In genomic region chr15:44663410-44664272, GRCh38 we compare ENCODE assay signal across 1 cellular context.
TF ChIP-seq lines count a peak whose summit lies in the region.

A gene with protein sequence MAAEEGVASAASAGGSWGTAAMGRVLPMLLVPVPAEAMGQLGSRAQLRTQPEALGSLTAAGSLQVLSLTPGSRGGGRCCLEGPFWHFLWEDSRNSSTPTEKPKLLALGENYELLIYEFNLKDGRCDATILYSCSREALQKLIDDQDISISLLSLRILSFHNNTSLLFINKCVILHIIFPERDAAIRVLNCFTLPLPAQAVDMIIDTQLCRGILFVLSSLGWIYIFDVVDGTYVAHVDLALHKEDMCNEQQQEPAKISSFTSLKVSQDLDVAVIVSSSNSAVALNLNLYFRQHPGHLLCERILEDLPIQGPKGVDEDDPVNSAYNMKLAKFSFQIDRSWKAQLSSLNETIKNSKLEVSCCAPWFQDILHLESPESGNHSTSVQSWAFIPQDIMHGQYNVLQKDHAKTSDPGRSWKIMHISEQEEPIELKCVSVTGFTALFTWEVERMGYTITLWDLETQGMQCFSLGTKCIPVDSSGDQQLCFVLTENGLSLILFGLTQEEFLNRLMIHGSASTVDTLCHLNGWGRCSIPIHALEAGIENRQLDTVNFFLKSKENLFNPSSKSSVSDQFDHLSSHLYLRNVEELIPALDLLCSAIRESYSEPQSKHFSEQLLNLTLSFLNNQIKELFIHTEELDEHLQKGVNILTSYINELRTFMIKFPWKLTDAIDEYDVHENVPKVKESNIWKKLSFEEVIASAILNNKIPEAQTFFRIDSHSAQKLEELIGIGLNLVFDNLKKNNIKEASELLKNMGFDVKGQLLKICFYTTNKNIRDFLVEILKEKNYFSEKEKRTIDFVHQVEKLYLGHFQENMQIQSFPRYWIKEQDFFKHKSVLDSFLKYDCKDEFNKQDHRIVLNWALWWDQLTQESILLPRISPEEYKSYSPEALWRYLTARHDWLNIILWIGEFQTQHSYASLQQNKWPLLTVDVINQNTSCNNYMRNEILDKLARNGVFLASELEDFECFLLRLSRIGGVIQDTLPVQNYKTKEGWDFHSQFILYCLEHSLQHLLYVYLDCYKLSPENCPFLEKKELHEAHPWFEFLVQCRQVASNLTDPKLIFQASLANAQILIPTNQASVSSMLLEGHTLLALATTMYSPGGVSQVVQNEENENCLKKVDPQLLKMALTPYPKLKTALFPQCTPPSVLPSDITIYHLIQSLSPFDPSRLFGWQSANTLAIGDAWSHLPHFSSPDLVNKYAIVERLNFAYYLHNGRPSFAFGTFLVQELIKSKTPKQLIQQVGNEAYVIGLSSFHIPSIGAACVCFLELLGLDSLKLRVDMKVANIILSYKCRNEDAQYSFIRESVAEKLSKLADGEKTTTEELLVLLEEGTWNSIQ (N-terminal part only) (minus strand): TSS chr15:44663662. CDS start chr15:44663647, 15 bp downstream.

TF ChIP-seq in K562, 482 proteins besides CTCF, POLR2A, EP300 and RAD21 (continued from another document and continues in another):
- TF ChIP-seq, protein P1, sequence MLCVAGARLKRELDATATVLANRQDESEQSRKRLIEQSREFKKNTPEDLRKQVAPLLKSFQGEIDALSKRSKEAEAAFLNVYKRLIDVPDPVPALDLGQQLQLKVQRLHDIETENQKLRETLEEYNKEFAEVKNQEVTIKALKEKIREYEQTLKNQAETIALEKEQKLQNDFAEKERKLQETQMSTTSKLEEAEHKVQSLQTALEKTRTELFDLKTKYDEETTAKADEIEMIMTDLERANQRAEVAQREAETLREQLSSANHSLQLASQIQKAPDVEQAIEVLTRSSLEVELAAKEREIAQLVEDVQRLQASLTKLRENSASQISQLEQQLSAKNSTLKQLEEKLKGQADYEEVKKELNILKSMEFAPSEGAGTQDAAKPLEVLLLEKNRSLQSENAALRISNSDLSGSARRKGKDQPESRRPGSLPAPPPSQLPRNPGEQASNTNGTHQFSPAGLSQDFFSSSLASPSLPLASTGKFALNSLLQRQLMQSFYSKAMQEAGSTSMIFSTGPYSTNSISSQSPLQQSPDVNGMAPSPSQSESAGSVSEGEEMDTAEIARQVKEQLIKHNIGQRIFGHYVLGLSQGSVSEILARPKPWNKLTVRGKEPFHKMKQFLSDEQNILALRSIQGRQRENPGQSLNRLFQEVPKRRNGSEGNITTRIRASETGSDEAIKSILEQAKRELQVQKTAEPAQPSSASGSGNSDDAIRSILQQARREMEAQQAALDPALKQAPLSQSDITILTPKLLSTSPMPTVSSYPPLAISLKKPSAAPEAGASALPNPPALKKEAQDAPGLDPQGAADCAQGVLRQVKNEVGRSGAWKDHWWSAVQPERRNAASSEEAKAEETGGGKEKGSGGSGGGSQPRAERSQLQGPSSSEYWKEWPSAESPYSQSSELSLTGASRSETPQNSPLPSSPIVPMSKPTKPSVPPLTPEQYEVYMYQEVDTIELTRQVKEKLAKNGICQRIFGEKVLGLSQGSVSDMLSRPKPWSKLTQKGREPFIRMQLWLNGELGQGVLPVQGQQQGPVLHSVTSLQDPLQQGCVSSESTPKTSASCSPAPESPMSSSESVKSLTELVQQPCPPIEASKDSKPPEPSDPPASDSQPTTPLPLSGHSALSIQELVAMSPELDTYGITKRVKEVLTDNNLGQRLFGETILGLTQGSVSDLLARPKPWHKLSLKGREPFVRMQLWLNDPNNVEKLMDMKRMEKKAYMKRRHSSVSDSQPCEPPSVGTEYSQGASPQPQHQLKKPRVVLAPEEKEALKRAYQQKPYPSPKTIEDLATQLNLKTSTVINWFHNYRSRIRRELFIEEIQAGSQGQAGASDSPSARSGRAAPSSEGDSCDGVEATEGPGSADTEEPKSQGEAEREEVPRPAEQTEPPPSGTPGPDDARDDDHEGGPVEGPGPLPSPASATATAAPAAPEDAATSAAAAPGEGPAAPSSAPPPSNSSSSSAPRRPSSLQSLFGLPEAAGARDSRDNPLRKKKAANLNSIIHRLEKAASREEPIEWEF (CRISPR knock-in tag; IDR thresholded peaks at IDR 0.05), result peak; percentile 96
- no peak for TF ChIP-seq SMARCB1 (IDR thresholded peaks at IDR 0.05; ENCODE audit: insufficient read length, low read depth)
- TF ChIP-seq RNF219 (CRISPR knock-in tag; IDR thresholded peaks at IDR 0.05), result peak; percentile 49; the same call in 1 of the 2 replicates
- no peak for TF ChIP-seq ZNF121 (CRISPR knock-in tag; conservative IDR thresholded peaks at IDR 0.05)
- no peak for TF ChIP-seq ZNF146 (CRISPR knock-in tag; IDR thresholded peaks at IDR 0.05; ENCODE audit: unreplicated experiment)
- peak; percentile 96 for TF ChIP-seq SUPT5H (IDR thresholded peaks at IDR 0.05)
- TF ChIP-seq ZBTB33 (CRISPR knock-in tag; IDR thresholded peaks at IDR 0.05), result peak; percentile 96
- peak; percentile 50 for TF ChIP-seq ESRRA (IDR thresholded peaks at IDR 0.05; ENCODE audit: borderline replicate concordance, low read depth)
- TF ChIP-seq NFYB (IDR thresholded peaks at IDR 0.05; ENCODE audit: extremely low read depth, insufficient read length), result no peak
- TF ChIP-seq TCFL5 (CRISPR knock-in tag; conservative IDR thresholded peaks at IDR 0.05), result no peak
- no peak for TF ChIP-seq HNRNPUL1 (IDR thresholded peaks at IDR 0.05; ENCODE audit: low read length)
- peak; percentile 67; the same call in 1 of the 2 replicates for TF ChIP-seq ZNF449 (CRISPR knock-in tag; IDR thresholded peaks at IDR 0.05)
- peak; percentile 99 for TF ChIP-seq PHF8 (IDR thresholded peaks at IDR 0.05; ENCODE audit: borderline replicate concordance, low read length)
- TF ChIP-seq ZNF644 (tag; IDR thresholded peaks at IDR 0.05; ENCODE audit: low read depth), result peak; percentile 74; the same call in 1 of the 2 replicates
- TF ChIP-seq FOXM1 (IDR thresholded peaks at IDR 0.05; ENCODE audit: low read depth), result peak; percentile 28; the same call in 1 of the 2 replicates
- 0 out of 2 replicates have a peak, but pooled peaks have one; percentile 29 for TF ChIP-seq FOXM1 (CRISPR knock-in tag; IDR thresholded peaks at IDR 0.05; ENCODE audit: low read depth)
- TF ChIP-seq KLF6 (CRISPR knock-in tag; IDR thresholded peaks at IDR 0.05; ENCODE audit: borderline replicate concordance), result no peak; the same call in 1 of the 2 replicates
- TF ChIP-seq ZNF707 (CRISPR knock-in tag; conservative IDR thresholded peaks at IDR 0.05), result no peak
- no peak for TF ChIP-seq ZNF780A (CRISPR knock-in tag; IDR thresholded peaks at IDR 0.05)
- peak; percentile 90 for TF ChIP-seq DMBX1 (CRISPR knock-in tag; IDR thresholded peaks at IDR 0.05; ENCODE audit: borderline replicate concordance)
- no peak for TF ChIP-seq ZBTB12 (CRISPR knock-in tag; IDR thresholded peaks at IDR 0.05)
- TF ChIP-seq, protein P2, sequence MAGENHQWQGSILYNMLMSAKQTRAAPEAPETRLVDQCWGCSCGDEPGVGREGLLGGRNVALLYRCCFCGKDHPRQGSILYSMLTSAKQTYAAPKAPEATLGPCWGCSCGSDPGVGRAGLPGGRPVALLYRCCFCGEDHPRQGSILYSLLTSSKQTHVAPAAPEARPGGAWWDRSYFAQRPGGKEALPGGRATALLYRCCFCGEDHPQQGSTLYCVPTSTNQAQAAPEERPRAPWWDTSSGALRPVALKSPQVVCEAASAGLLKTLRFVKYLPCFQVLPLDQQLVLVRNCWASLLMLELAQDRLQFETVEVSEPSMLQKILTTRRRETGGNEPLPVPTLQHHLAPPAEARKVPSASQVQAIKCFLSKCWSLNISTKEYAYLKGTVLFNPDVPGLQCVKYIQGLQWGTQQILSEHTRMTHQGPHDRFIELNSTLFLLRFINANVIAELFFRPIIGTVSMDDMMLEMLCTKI (IDR thresholded peaks at IDR 0.05; ENCODE audit: partially characterized antibody), result no peak
- no peak for TF ChIP-seq PPARD (CRISPR knock-in tag; IDR thresholded peaks at IDR 0.05)
- TF ChIP-seq ZNF512 (tag; IDR thresholded peaks at IDR 0.05), result no peak
- peak; percentile 76 for TF ChIP-seq PCBP1 (IDR thresholded peaks at IDR 0.05; ENCODE audit: low read depth, low read length, poor library complexity, severe bottlenecking)
- 0 out of 2 replicates have a peak, but pooled peaks have one; percentile 26 for TF ChIP-seq MXI1 (IDR thresholded peaks at IDR 0.05; ENCODE audit: low read depth, low read length)
- peak; percentile 86 for TF ChIP-seq MEIS2 (IDR thresholded peaks at IDR 0.05; ENCODE audit: partially characterized antibody)
- peak; percentile 77; the same call in 1 of the 2 replicates for TF ChIP-seq CBX5 (IDR thresholded peaks at IDR 0.05; ENCODE audit: borderline replicate concordance, low read depth)
- TF ChIP-seq POLR2AphosphoS2 (IDR thresholded peaks at IDR 0.05; ENCODE audit: low read length), result peak; percentile 77; the same call in 1 of the 2 replicates
- no peak for TF ChIP-seq FOXJ2 (tag; IDR thresholded peaks at IDR 0.05)
- peak; percentile 84; the same call in 1 of the 2 replicates for TF ChIP-seq ZNF232 (CRISPR knock-in tag; IDR thresholded peaks at IDR 0.05)
- TF ChIP-seq, protein P3, sequence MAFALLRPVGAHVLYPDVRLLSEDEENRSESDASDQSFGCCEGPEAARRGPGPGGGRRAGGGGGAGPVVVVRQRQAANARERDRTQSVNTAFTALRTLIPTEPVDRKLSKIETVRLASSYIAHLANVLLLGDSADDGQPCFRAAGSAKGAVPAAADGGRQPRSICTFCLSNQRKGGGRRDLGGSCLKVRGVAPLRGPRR (CRISPR knock-in tag; IDR thresholded peaks at IDR 0.05), result no peak
- TF ChIP-seq ADNP (tag; IDR thresholded peaks at IDR 0.05), result peak; percentile 53; the same call in 1 of the 2 replicates
- peak; percentile 88; the same call in 1 of the 2 replicates for TF ChIP-seq SIN3B (IDR thresholded peaks at IDR 0.05; ENCODE audit: low read depth)
- peak; percentile 90 for TF ChIP-seq ZNF668 (CRISPR knock-in tag; IDR thresholded peaks at IDR 0.05)
- no peak for TF ChIP-seq PRPF4 (IDR thresholded peaks at IDR 0.05; ENCODE audit: insufficient read depth, low read depth, low read length, poor library complexity, severe bottlenecking)
